24 cellular contexts compared by ENCODE assay signal in the genomic region with DNA sequence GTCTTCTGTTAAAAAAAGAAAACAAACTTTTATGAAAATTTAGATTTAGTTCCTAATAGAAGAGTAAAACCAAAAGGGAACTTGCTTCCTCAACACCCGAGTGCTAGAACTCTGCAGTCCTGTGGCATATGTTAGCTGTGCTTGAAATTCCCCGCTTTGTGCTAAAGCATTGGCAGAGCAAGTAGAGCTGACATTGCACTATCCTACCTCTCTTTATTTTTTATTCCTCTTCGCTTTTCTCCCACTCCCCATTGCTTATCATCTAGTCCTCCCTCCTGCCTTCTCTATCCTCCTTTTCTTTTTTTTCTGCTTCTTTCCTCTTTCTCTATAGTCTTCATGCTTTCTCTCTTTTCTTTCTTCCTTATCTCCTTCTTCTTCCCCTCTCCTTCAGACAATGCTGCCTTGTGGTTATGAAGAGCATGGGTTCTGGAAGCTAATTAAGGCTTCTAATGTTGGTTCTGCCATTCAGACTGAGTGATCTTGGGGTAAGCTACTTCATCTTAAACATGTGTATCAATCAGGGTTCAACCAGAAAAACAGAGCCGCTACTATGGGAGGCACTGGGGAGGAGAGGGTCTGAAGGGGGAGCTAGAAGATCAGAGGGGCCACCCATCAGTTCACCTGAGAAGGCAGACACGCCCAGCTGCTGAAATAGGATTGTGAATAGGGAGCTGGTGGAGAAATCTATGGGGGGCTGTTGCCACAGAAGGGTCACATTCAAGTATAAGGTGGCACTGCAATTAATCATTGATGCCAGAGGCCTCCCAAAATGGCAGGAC.
"Had no signal": no experiment of that assay in that cellular context is flagged by ENCODE, and none has a peak within 500 bp of the region (broad histone marks: within the 10 kb centered on the region; RNA-seq: fewer than 3 reads in every experiment).

No MANE protein-coding gene starts in this region.

- H3K27me3 Mint-ChIP-seq: IgD-negative memory B cell had no signal

- FAIRE-seq: HTR-8/SVneo, RCC 7860 had no signal

- H3K4me3 ChIP-seq: SJSA1, SK-N-MC had no signal

- H3K9me3 ChIP-seq: SJSA1 had no signal

- H3K4me1 ChIP-seq: SJSA1 had no signal

- H3K4me3 Mint-ChIP-seq: IgD-negative memory B cell had no signal

- H3K9me3 Mint-ChIP-seq: IgD-negative memory B cell had no signal

- H3K27me3 ChIP-seq: SJSA1 had no signal

- H3K36me3 Mint-ChIP-seq: IgD-negative memory B cell had no signal

- H3K27ac ChIP-seq: HL-60, SJSA1, SK-N-MC had no signal

- DNase-seq: KBM-7; MV-4-11; NCI-H1048; NCI-H1105; NCI-H1436 treated with DMSO at 0.1 percent for 48 hours; NCI-H1694; NCI-H187 treated with DMSO at 0.1 percent for 48 hours; NCI-H2029 treated with DMSO at 0.1 percent for 48 hours; NCI-H2171; NCI-H345; NCI-H446 treated with DMSO at 0.1 percent for 48 hours; NCI-H510A treated with DMSO at 0.1 percent for 48 hours; NCI-H526; NCI-H82; NK-92 treated with Interleukin-12 subunit alpha and Interleukin-12 subunit beta, amount 100 ng/mL, for 24 hours; Right ventricle myocardium superior; RPMI8226; SIG-M5 had no signal

- H3K36me3 ChIP-seq: SJSA1 had no signal
